In genomic region chr15:40893019-40893723, GRCh38 we compare ENCODE assay signal across 9 cellular contexts. TPM values are rescaled to one million over a fixed set of nuclear protein-coding genes. Genes with fewer than 3 reads are reported as not detected.
DNase-seq lines count a peak whose midpoint lies in the region; ATAC-seq and TF ChIP-seq lines count a peak whose summit lies in the region.
"Had no signal": no experiment of that assay in that cellular context is flagged by ENCODE, and none has a peak within 500 bp of the region (broad histone marks: within the 10 kb centered on the region; RNA-seq: fewer than 3 reads in every experiment).

No MANE protein-coding gene starts in this region.

- no peak for ATAC-seq in GM18868 (IDR thresholded peaks at IDR 0.05; ENCODE audit: unreplicated experiment)
- no peak for ATAC-seq in HG03159 (IDR thresholded peaks at IDR 0.05; ENCODE audit: unreplicated experiment)

- peaks cover 0 to 2% (median 0%) of the 10 kb centered on the region in 7 donors for H3K9me3 Mint-ChIP-seq in CD14-positive monocyte
- H3K9me3 Mint-ChIP-seq in nephron progenitor cell, result no peaks in the 10 kb centered on the region

- H3K36me3 Mint-ChIP-seq in CD14-positive monocyte (peaks cover 19 to 24% of the 10 kb centered on the region in 2 donors), nephron progenitor cell (ENCODE audit: low read depth) (peaks cover 24% of the 10 kb centered on the region)

- H3K9me3 ChIP-seq in endocrine pancreas (ENCODE audit: control insufficient read depth, low read length), result no peaks in the 10 kb centered on the region

- H3K27ac Mint-ChIP-seq in CD14-positive monocyte (peak overlapping the region in 6 of 7 donors; percentile 50 to 100 (median 74)), nephron progenitor cell (no peak overlapping the region)

- intact Hi-C loops in CD14-positive monocyte (cut with micrococcal nuclease), result loop anchor here (10.0 kb wide), 2 partner anchors 88 to 198 kb away; partner anchors contain the start of genes DNAJC17 (in 1 of the 2), RAD51 (in 1 of the 2) and ZFYVE19 (in 1 of the 2)

- no peaks in the 10 kb centered on the region for H3K4me1 ChIP-seq in endocrine pancreas (ENCODE audit: control insufficient read depth, insufficient read depth, low read length)

- H3K36me3 ChIP-seq in endocrine pancreas (ENCODE audit: control insufficient read depth, insufficient read depth, low read length), result no peaks in the 10 kb centered on the region

- H3K4me3 Mint-ChIP-seq in CD14-positive monocyte (peak overlapping the region; percentile 30 to 45), nephron progenitor cell (peak overlapping the region; percentile 95)

- H3K27me3 ChIP-seq in endocrine pancreas (ENCODE audit: control insufficient read depth, insufficient read depth, low read length), result no peaks in the 10 kb centered on the region

- peak overlapping the region; percentile 84 for H3K9ac ChIP-seq in endocrine pancreas (ENCODE audit: control insufficient read depth, insufficient read depth, low read length)

- TF ChIP-seq CTCF in CD14-positive monocyte (IDR thresholded peaks at IDR 0.05), result no peak
- TF ChIP-seq CTCF in NB4 (IDR thresholded peaks at IDR 0.05; ENCODE audit: low read depth, low read length), result no peak
- TF ChIP-seq CTCF in nephron progenitor cell (IDR thresholded peaks at IDR 0.05), result no peak

- no peak overlapping the region for H3K4me3 ChIP-seq in NB4 (ENCODE audit: low read depth, low read length)
- no peak overlapping the region for H3K4me3 ChIP-seq in endocrine pancreas (ENCODE audit: control insufficient read depth, insufficient read depth, low read length)

- DNase-seq in CD14-positive monocyte (ENCODE audit: low spot score) (no peak), NB4 (ENCODE audit: low read depth) (peak; percentile 41), nephron progenitor cell (no peak), islet precursor cell (no peak), cerebellum (ENCODE audit: low spot score) (no peak)

- peaks cover 1 to 14% (median 7%) of the 10 kb centered on the region in 3 donors for H3K27me3 Mint-ChIP-seq in CD14-positive monocyte (ENCODE audit: low read depth in 3 of 3)
- H3K27me3 Mint-ChIP-seq in nephron progenitor cell (ENCODE audit: low read depth, poor library complexity), result peaks cover 23% of the 10 kb centered on the region

- H3K4me1 Mint-ChIP-seq in CD14-positive monocyte (peaks cover 31% of the 10 kb centered on the region), nephron progenitor cell (peaks cover 20% of the 10 kb centered on the region)

- no peak for TF ChIP-seq POLR2A in NB4 (IDR thresholded peaks at IDR 0.05; ENCODE audit: extremely low read depth, insufficient read length)

RNA-seq across cellular contexts. Expression of gene VPS18, which starts 1.1 kb away (rescaled TPM):
- polyA plus RNA-seq in CD14-positive monocyte, result 10 to 100 TPM; 21.8 to 22.8 TPM
- total RNA-seq in cerebellum, result 19.0 TPM

RNA-seq across cellular contexts. Expression of gene RHOV, which starts 19.1 kb away (rescaled TPM):
- not detected for polyA plus RNA-seq in CD14-positive monocyte
- total RNA-seq in cerebellum, result 4.3 TPM
- total RNA-seq: lung microvascular endothelial cell had no signal

RNA-seq across cellular contexts. Expression of gene DLL4, which starts 36.0 kb away (rescaled TPM):
- polyA plus RNA-seq in CD14-positive monocyte, result not detected
- total RNA-seq in cerebellum, result 4.4 TPM

RNA-seq across cellular contexts. Expression of gene SPINT1, which starts 49.3 kb away (rescaled TPM):
- polyA plus RNA-seq in CD14-positive monocyte, result 10 to 100 TPM; 17.1 to 21.5 TPM
- 7.7 TPM for total RNA-seq in cerebellum
